2 cellular contexts compared by ENCODE assay signal in the genomic region with DNA sequence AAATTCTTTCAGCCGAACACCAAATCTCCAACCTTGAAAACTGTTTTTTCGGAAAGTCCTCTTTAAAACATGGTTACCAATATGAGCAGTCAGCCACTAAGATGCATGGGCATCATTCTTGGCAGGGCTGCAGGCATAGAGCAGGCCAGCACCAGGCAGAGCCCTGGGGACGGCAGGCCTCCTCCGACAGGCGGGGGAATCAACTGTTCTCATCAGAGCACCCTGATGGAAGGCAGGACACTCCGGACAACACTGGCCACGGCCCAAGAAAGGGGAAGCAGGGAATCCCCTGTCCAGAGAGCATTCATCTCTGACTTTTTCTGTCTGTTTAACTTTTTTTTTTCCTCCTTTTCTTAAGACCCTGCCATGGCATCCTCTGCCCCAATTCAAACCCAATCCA.
TF ChIP-seq lines count a peak whose summit lies in the region.

No MANE protein-coding gene starts in this region.

TF ChIP-seq in WTC11, 78 proteins besides CTCF, POLR2A, EP300 and RAD21 (continues in another document):
- no peak for TF ChIP-seq IRF2 (CRISPR knock-in tag; IDR thresholded peaks at IDR 0.05; ENCODE audit: borderline replicate concordance, low read depth)
- TF ChIP-seq E2F1 (CRISPR knock-in tag; IDR thresholded peaks at IDR 0.05) = no peak
- TF ChIP-seq ARID4B (CRISPR knock-in tag; IDR thresholded peaks at IDR 0.05; ENCODE audit: borderline replicate concordance) = no peak
- TF ChIP-seq ATF1 (CRISPR knock-in tag; IDR thresholded peaks at IDR 0.05) = no peak
- no peak for TF ChIP-seq SP1 (CRISPR knock-in tag; conservative IDR thresholded peaks at IDR 0.05)
- TF ChIP-seq AR (CRISPR knock-in tag; IDR thresholded peaks at IDR 0.05) = no peak
- TF ChIP-seq ZNF138 (CRISPR knock-in tag; conservative IDR thresholded peaks at IDR 0.05) = no peak
- TF ChIP-seq PRRX2 (CRISPR knock-in tag; IDR thresholded peaks at IDR 0.05) = no peak
- no peak for TF ChIP-seq ZBTB43 (CRISPR knock-in tag; IDR thresholded peaks at IDR 0.05)
- TF ChIP-seq JUN (CRISPR knock-in tag; IDR thresholded peaks at IDR 0.05) = no peak
- TF ChIP-seq NFATC4 (CRISPR knock-in tag; IDR thresholded peaks at IDR 0.05) = no peak
- no peak for TF ChIP-seq ATF2 (CRISPR knock-in tag; IDR thresholded peaks at IDR 0.05; ENCODE audit: borderline replicate concordance, low read depth)
- no peak for TF ChIP-seq ZMAT4 (CRISPR knock-in tag; IDR thresholded peaks at IDR 0.05)

TF ChIP-seq in endothelial cell of umbilical vein, 7 proteins besides CTCF, POLR2A, EP300 and RAD21:
- no peak for TF ChIP-seq JUN (IDR thresholded peaks at IDR 0.05; ENCODE audit: borderline replicate concordance, insufficient read depth, insufficient read length, low read depth)
- TF ChIP-seq MYC (IDR thresholded peaks at IDR 0.05; ENCODE audit: low read depth, low read length) = no peak
- no peak for TF ChIP-seq POLR2AphosphoS5 (IDR thresholded peaks at IDR 0.05; ENCODE audit: insufficient read depth, low read depth, low read length)
- TF ChIP-seq FOS (IDR thresholded peaks at IDR 0.05; ENCODE audit: borderline replicate concordance, insufficient read depth, low read length) = no peak
- no peak for TF ChIP-seq GATA2 (IDR thresholded peaks at IDR 0.05; ENCODE audit: insufficient read depth, insufficient read length, low read depth, low read length)
TF ChIP-seq in endothelial cell of umbilical vein: peak in this region for 0.
